In genomic region chrX:68049466-68049865, GRCh38 we compare ENCODE assay signal across 13 cellular contexts.
"Had no signal": no experiment of that assay in that cellular context is flagged by ENCODE, and none has a peak within 500 bp of the region (broad histone marks: within the 10 kb centered on the region; RNA-seq: fewer than 3 reads in every experiment).

No MANE protein-coding gene starts in this region.

- DNase-seq: effector memory CD4-positive, alpha-beta T cell; heart right ventricle; hypothalamus; islet precursor cell; mammary epithelial cell; natural killer cell; nucleus accumbens; ovary; stimulated activated CD4-positive, alpha-beta T cell treated with anti-CD3 and anti-CD28 coated beads, Interleukin-2, amount 100 ng/mL, for 48 hours; stimulated activated naive CD4-positive, alpha-beta T cell treated with Interleukin-2 at 50 U/mL for 16 hours; uterus had no signal

- H3K27me3 ChIP-seq: ovary, right atrium auricular region, uterus had no signal

- H3K4me1 ChIP-seq: heart right ventricle, right atrium auricular region, uterus had no signal

- H3K36me3 ChIP-seq: ovary, right atrium auricular region, uterus had no signal

- H3K27ac ChIP-seq: heart right ventricle, ovary, right atrium auricular region, uterus had no signal

- H3K9me3 ChIP-seq: heart right ventricle, ovary, right atrium auricular region, uterus had no signal

- H3K4me3 ChIP-seq: heart right ventricle, ovary, right atrium auricular region, smooth muscle cell, uterus had no signal
